ENCODE assay signal across 8 cellular contexts in genomic region chr5:179820483-179821297, GRCh38. TPM values are rescaled to one million over a fixed set of nuclear protein-coding genes. Genes with fewer than 3 reads are reported as not detected.
DNase-seq lines count a peak whose midpoint lies in the region; ATAC-seq and TF ChIP-seq lines count a peak whose summit lies in the region.

SQSTM1 (plus strand) TSS chr5:179820905; CDS start chr5:179820937, 32 bp downstream.

- POLR2A ChIA-PET in AG04450 (lab: Yijun Ruan, JAX): interaction anchor here (0.6 to 2.9 kb wide), 12 partner anchors 10 to 224 kb away, joined by 3 to 14 read pairs (median 6); partner anchors contain the start of genes HNRNPH1 and MAML1

- CTCF ChIA-PET in AG04450 (lab: Charles Lee): no interaction called here

- intact Hi-C loops in right lobe of liver (cut with DNase I): no loop called here

- H3K4me1 ChIP-seq in duodenal mucosa (ENCODE audit: control insufficient read depth in 1 of 2, insufficient read depth in 2 of 2, low read length in 2 of 2) (peaks cover 53 to 70% of the 10 kb centered on the region in 2 donors), right lobe of liver (peaks cover 0 to 71% (median 25%) of the 10 kb centered on the region in 4 donors)

- H3K36me3 ChIP-seq in duodenal mucosa (ENCODE audit: control insufficient read depth in 1 of 2, insufficient read depth in 2 of 2, low read length in 2 of 2): peaks cover 33 to 34% of the 10 kb centered on the region in 2 donors
- peaks cover 0 to 36% (median 19%) of the 10 kb centered on the region in 4 donors for H3K36me3 ChIP-seq in right lobe of liver

- DNase-seq in AG04450 (ENCODE audit: low read depth, low spot score) (peak; percentile 55), NCI-H510A (lab: John Stamatoyannopoulos, UW) (peak; percentile 31), right lobe of liver (peak; percentile 91)
- peak; percentile 77 to 81 for DNase-seq in activated CD4-positive, alpha-beta T cell treated with anti-CD3 and anti-CD28 coated beads, Interleukin-2, amount 50 U/mL, for 48 hours
- DNase-seq in stimulated activated CD4-positive, alpha-beta T cell treated with anti-CD3 and anti-CD28 coated beads, Interleukin-4, amount 100 ng/mL, for 24 hours: peak; percentile 78

- peak; percentile 99 for TF ChIP-seq POLR2A in right lobe of liver (IDR thresholded peaks at IDR 0.05)

- H3K27me3 ChIP-seq in AG04450 (ENCODE audit: control insufficient read depth, insufficient read depth, low read length) (no peaks in the 10 kb centered on the region), duodenal mucosa (ENCODE audit: control insufficient read depth in 1 of 2, insufficient read depth in 2 of 2, low read length in 2 of 2) (no peaks in the 10 kb centered on the region), right lobe of liver (no peaks in the 10 kb centered on the region)

- WGBS in right lobe of liver (ENCODE audit: insufficient coverage, low coverage, low lambda C conversion rate, missing lambda C conversion rate): 0% methylated on average over 7 of the region's 81 CpGs

- H3K4me3 ChIP-seq in AG04450 (ENCODE audit: low read depth, low read length) (peak within 1 kb of the TSS; percentile 94), duodenal mucosa (ENCODE audit: low read depth in 1 of 2, low read length in 2 of 2) (peak within 1 kb of the TSS; percentile 88 to 93), right lobe of liver (peak within 1 kb of the TSS; percentile 97 to 100 (median 100))

- no peak for TF ChIP-seq CTCF in AG04450 (IDR thresholded peaks at IDR 0.05; ENCODE audit: low read depth, low read length)
- no peak for TF ChIP-seq CTCF in right lobe of liver (IDR thresholded peaks at IDR 0.05)

- ATAC-seq in GM18858 (IDR thresholded peaks at IDR 0.05; ENCODE audit: unreplicated experiment): peak; percentile 30
- peak; percentile 41 for ATAC-seq in HG03064 (IDR thresholded peaks at IDR 0.05; ENCODE audit: low read depth, unreplicated experiment)
- peak; percentile 55 to 69 (median 62) for ATAC-seq in right lobe of liver

- H3K27ac ChIP-seq in AG04450 (ENCODE audit: low read depth, low read length) (peak within 1 kb of the TSS; percentile 99), duodenal mucosa (ENCODE audit: low read depth, low read length) (peak within 1 kb of the TSS; percentile 99), right lobe of liver (peak within 1 kb of the TSS; percentile 100)

- H3K9ac ChIP-seq in duodenal mucosa (ENCODE audit: low read depth in 1 of 2, low read length in 2 of 2): peak within 1 kb of the TSS; percentile 93 to 98

- H3K9me3 ChIP-seq in AG04450 (ENCODE audit: control insufficient read depth, insufficient read depth, low read length): no peaks in the 10 kb centered on the region; the same call in 1 of the 2 replicates
- H3K9me3 ChIP-seq in duodenal mucosa (ENCODE audit: control insufficient read depth in 1 of 2, low read length in 2 of 2): no peaks in the 10 kb centered on the region
- no peaks in the 10 kb centered on the region for H3K9me3 ChIP-seq in right lobe of liver

RNA-seq across cellular contexts. Expression of gene SQSTM1, which starts in this region (rescaled TPM):
- 366 and 589 TPM in 2 replicates for polyA plus RNA-seq in AG04450 (2011; rRNA removed)
- 215 and 259 TPM in 2 replicates for polyA minus RNA-seq in AG04450 (2011; rRNA and poly(A)+ RNA removed)
- total RNA-seq in right lobe of liver: 1,000 to 10,000 TPM in 2 of 6 experiments, 100 to 1,000 TPM in 4; 195 to 1,174 (median 649) TPM

Comparison
In these comparisons a context has a peak if more than half of its experiments do, and no peak if none do; other contexts are left out.
1. Peak in every context shown above with its lines: DNase-seq, ATAC-seq, H3K4me3 ChIP-seq and H3K27ac ChIP-seq.
2. DNase-seq: peak in every context shown above with its lines; median percentile 91 in right lobe of liver; 79 in activated CD4-positive, alpha-beta T cell treated with anti-CD3 and anti-CD28 coated beads, Interleukin-2, amount 50 U/mL, for 48 hours; 78 in stimulated activated CD4-positive, alpha-beta T cell treated with anti-CD3 and anti-CD28 coated beads, Interleukin-4, amount 100 ng/mL, for 24 hours; 55 in AG04450; 31 in NCI-H510A.